In the genomic region with DNA sequence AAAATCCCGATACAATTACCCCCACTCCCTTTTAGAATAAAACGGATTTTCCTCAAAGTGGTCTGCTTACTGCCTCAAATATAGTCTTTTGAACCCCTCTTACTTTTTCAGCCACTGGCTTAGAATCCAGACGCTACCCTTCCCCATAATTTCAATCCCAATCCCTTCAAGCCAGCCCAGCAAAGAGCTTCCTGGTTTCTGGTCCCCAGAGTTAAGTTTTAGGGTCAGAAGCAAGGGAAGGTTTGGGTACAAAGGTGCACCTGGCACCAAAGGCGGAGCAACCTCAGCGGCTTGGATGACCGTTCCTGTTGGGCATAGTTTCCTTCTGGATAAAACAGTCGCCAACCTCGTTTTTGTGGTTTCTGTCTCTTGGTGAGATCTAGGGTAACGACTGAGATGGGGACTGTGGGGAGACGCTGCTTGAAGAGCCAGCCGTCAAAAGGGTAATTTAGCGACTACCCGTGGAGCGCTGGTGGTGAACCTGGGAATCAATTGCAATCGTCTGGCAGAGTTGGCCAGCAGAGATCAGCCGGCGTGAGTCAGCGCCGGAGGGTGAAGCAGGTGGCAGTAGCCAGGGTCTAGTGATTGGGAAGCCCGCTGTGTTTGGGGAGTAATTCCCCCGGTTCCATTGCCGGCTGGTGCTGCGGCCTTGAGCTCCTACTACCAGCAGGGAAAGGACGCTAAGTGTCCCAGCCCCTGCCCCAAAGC, we compare ENCODE assay signal across 1 cellular context.
TF ChIP-seq lines count a peak whose summit lies in the region.

No MANE protein-coding gene starts in this region.

TF ChIP-seq in endothelial cell of umbilical vein, 7 proteins besides CTCF, POLR2A, EP300 and RAD21:
- TF ChIP-seq EZH2 (IDR thresholded peaks at IDR 0.05; ENCODE audit: borderline replicate concordance, low read depth, low read length, severe bottlenecking) (no peak), JUN (IDR thresholded peaks at IDR 0.05; ENCODE audit: borderline replicate concordance, insufficient read depth, insufficient read length, low read depth) (no peak), FOS (IDR thresholded peaks at IDR 0.05; ENCODE audit: borderline replicate concordance, insufficient read depth, low read length) (no peak), POLR2AphosphoS5 (IDR thresholded peaks at IDR 0.05; ENCODE audit: insufficient read depth, low read depth, low read length) (no peak), GATA2 (IDR thresholded peaks at IDR 0.05; ENCODE audit: insufficient read depth, insufficient read length, low read depth, low read length) (no peak), MAX (IDR thresholded peaks at IDR 0.05; ENCODE audit: insufficient read depth, insufficient read length) (no peak), MYC (IDR thresholded peaks at IDR 0.05; ENCODE audit: low read depth, low read length) (no peak)
